Comparison of ENCODE assay signal across 8 cellular contexts in the genomic region with DNA sequence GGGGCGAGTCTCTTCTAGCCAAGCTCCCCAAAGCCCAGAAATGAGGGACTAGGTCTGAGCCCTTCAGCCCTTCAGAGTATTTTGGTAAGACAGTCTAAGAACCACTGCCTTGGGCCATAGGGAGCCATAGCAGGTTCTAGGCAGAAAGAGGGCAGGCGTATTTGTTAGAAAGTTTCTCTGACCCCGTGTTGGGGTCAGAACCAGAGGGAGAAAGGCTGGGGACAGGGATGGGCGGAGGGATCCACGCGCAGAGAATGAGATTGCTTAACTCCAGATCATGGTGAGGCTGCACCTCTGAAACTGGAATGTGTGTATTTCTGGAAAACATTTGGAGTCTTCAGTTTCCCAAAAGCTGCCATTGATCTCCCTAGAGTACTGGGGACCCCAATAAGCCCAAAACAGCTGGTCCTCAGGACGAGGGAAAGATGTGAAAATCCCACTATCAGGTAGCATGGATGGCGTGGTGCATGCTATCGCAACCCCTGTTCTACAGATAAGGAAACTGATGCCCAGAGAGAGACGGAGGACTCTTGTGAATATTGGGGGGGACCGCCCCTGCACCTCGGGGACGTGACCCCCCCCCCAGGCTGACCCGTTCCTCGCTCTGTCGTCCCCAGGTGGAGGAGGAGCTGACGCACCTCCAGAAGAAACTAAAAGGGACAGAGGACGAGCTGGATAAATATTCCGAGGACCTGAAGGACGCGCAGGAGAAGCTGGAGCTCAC. TPM values are rescaled to one million over a fixed set of nuclear protein-coding genes. Genes with fewer than 3 reads are reported as not detected.
DNase-seq lines count a peak whose midpoint lies in the region; ATAC-seq, FAIRE-seq and TF ChIP-seq lines count a peak whose summit lies in the region.

No MANE protein-coding gene starts in this region.

- intact Hi-C loops in OCI-LY7 (cut with micrococcal nuclease; ENCODE audit: unreplicated experiment), result loop anchor here (5.0 to 10.0 kb wide), 2 partner anchors 369 to 512 kb away; no protein-coding TSS in a partner anchor
- intact Hi-C loops in endothelial cell of umbilical vein (cut with micrococcal nuclease), result loop anchor here (1.0 to 10.0 kb wide), 4 partner anchors 8 to 825 kb away; a partner anchor contains a TSS

- CTCF ChIA-PET in OCI-LY7 (lab: Charles Lee; ENCODE audit: unreplicated experiment) (interaction anchor here (0.6 kb wide), 3 partner anchors 14 to 1552 kb away, joined by 4 to 7 read pairs (median 7); no protein-coding TSS in a partner anchor), endothelial cell of umbilical vein (lab: Charles Lee) (interaction anchor here (0.9 to 5.2 kb wide), 7 partner anchors 9 to 36 kb away, joined by 3 to 40 read pairs (median 4); a partner anchor contains a TSS)

- peak overlapping the region; percentile 97 for H3K4me2 ChIP-seq in DOHH2 (ENCODE audit: low read length)
- H3K4me2 ChIP-seq in OCI-LY7 (ENCODE audit: low read length), result peak overlapping the region; percentile 97
- peak overlapping the region; percentile 51 for H3K4me2 ChIP-seq in endothelial cell of umbilical vein (ENCODE audit: insufficient read depth, low read length)

- no peak for ATAC-seq in GM19452 (IDR thresholded peaks at IDR 0.05; ENCODE audit: unreplicated experiment)

- H3K79me2 ChIP-seq in DOHH2 (ENCODE audit: control insufficient read depth, low read length), result peaks cover 52% of the 10 kb centered on the region
- H3K79me2 ChIP-seq in OCI-LY7 (ENCODE audit: insufficient read depth, low read depth, low read length), result peaks cover 35% of the 10 kb centered on the region; the same call in 1 of the 2 replicates
- H3K79me2 ChIP-seq in endothelial cell of umbilical vein (ENCODE audit: control insufficient read depth, insufficient read depth, low read length), result peaks cover 45% of the 10 kb centered on the region

- peak overlapping the region; percentile 99 for H3K9ac ChIP-seq in endothelial cell of umbilical vein (replicated peaks; ENCODE audit: extremely low read depth, insufficient read depth, low read length)

- no peaks in the 10 kb centered on the region for H3K27me3 Mint-ChIP-seq in osteocyte (ENCODE audit: unreplicated experiment)

- DNase-seq in OCI-LY7 (ENCODE audit: low spot score) (no peak), endothelial cell of umbilical vein (ENCODE audit: low read depth, low spot score) (no peak), osteocyte (ENCODE audit: extremely low spot score, unreplicated experiment) (no peak), GF-D8 (lab: John Stamatoyannopoulos, UW) (no peak), NCI-H187 treated with DMSO at 0.1 percent for 48 hours (lab: John Stamatoyannopoulos, UW) (no peak), AG20443 (ENCODE audit: low spot score) (no peak)

- BruUV-seq in OCI-LY7 (replicated peaks; lab: Mats Ljungman, UMichigan) (TSS peak; percentile 54), endothelial cell of umbilical vein (replicated peaks; lab: Mats Ljungman, UMichigan) (TSS peak; percentile 21)

- dilution Hi-C loops in endothelial cell of umbilical vein (cut with MboI; ENCODE audit: extremely low pct_ligation_motif_present, low sequenced_read_pairs), result no loop called here

- no peaks in the 10 kb centered on the region for H3K9me2 ChIP-seq in DOHH2 (replicated peaks; ENCODE audit: control insufficient read depth, low read length)
- no peaks in the 10 kb centered on the region for H3K9me2 ChIP-seq in OCI-LY7 (ENCODE audit: insufficient read depth, low read length)

- no peaks in the 10 kb centered on the region for H3K9me3 ChIP-seq in DOHH2 (ENCODE audit: control insufficient read depth, insufficient read depth, low read length)
- H3K9me3 ChIP-seq in OCI-LY7 (ENCODE audit: low read length), result no peaks in the 10 kb centered on the region
- no peaks in the 10 kb centered on the region for H3K9me3 ChIP-seq in endothelial cell of umbilical vein (replicated peaks; ENCODE audit: control insufficient read depth, insufficient read depth, low read length)

- H4K20me1 ChIP-seq in DOHH2 (ENCODE audit: control insufficient read depth, insufficient read depth, low read depth, low read length) (0 out of 2 replicates have a peak, but pooled peaks cover 3% of the 10 kb centered on the region), OCI-LY7 (ENCODE audit: insufficient read depth, low read length) (peaks cover 6% of the 10 kb centered on the region), endothelial cell of umbilical vein (replicated peaks; ENCODE audit: control insufficient read depth, extremely low read depth, insufficient read depth, low read length) (no peaks in the 10 kb centered on the region)

- TF ChIP-seq POLR2A in endothelial cell of umbilical vein (IDR thresholded peaks at IDR 0.05; ENCODE audit: low read depth, low read length), result no peak

- H3K27me3 ChIP-seq in DOHH2 (ENCODE audit: control insufficient read depth, low read length), result no peaks in the 10 kb centered on the region
- H3K27me3 ChIP-seq in endothelial cell of umbilical vein (ENCODE audit: control insufficient read depth in 2 of 2, insufficient read depth in 2 of 2, low read length in 2 of 2), result no peaks in the 10 kb centered on the region

- H2AFZ ChIP-seq in OCI-LY7 (ENCODE audit: low read length), result peak overlapping the region; percentile 40
- H2AFZ ChIP-seq in endothelial cell of umbilical vein (ENCODE audit: low read depth, low read length), result no peak overlapping the region

- H3K9me3 Mint-ChIP-seq in osteocyte (ENCODE audit: unreplicated experiment), result no peaks in the 10 kb centered on the region

- H3K9me1 ChIP-seq in endothelial cell of umbilical vein (replicated peaks; ENCODE audit: control insufficient read depth, extremely low read depth, insufficient read depth, low read length), result no peaks in the 10 kb centered on the region

- H3K4me3 ChIP-seq in DOHH2 (ENCODE audit: low read length), result peak overlapping the region; percentile 95
- peak overlapping the region; percentile 80 for H3K4me3 ChIP-seq in OCI-LY7 (ENCODE audit: low read depth, low read length, poor library complexity, severe bottlenecking)
- peak overlapping the region in 2 of 3 experiments; percentile 95 to 96 for H3K4me3 ChIP-seq in endothelial cell of umbilical vein (replicated peaks in 1 of 3; ENCODE audit: insufficient read depth in 1 of 3, low read depth in 1 of 3, low read length in 3 of 3)

- FAIRE-seq in endothelial cell of umbilical vein (lab: Jason Lieb, UNC), result no peak

- POLR2A ChIA-PET in OCI-LY7 (lab: Charles Lee) (interaction anchor here (0.6 to 1.8 kb wide), 6 partner anchors 11 to 1566 kb away, joined by 3 to 7 read pairs (median 3); a partner anchor contains a TSS), endothelial cell of umbilical vein (lab: Charles Lee) (interaction anchor here (0.6 to 4.6 kb wide), 3 partner anchors 9 to 37 kb away, joined by 4 to 24 read pairs (median 9); no protein-coding TSS in a partner anchor)

- H3K27ac Mint-ChIP-seq in osteocyte (ENCODE audit: unreplicated experiment), result peak overlapping the region; percentile 89

- H3K4me1 Mint-ChIP-seq in osteocyte (ENCODE audit: unreplicated experiment), result peaks cover 45% of the 10 kb centered on the region

- peaks cover 38% of the 10 kb centered on the region for H3F3A ChIP-seq in DOHH2 (ENCODE audit: control insufficient read depth, insufficient read depth)

- H3K27ac ChIP-seq in DOHH2 (ENCODE audit: low read depth, low read length) (peak overlapping the region; percentile 96), OCI-LY7 (ENCODE audit: low read depth, low read length, poor library complexity, severe bottlenecking) (peak overlapping the region; percentile 96), endothelial cell of umbilical vein (ENCODE audit: insufficient read depth, low read depth, low read length) (peak overlapping the region; percentile 69)

- peaks cover 8% of the 10 kb centered on the region for H3K36me3 Mint-ChIP-seq in osteocyte (ENCODE audit: unreplicated experiment)

- peaks cover 65% of the 10 kb centered on the region for H3K4me1 ChIP-seq in DOHH2 (ENCODE audit: control insufficient read depth, low read length)
- peaks cover 61% of the 10 kb centered on the region for H3K4me1 ChIP-seq in OCI-LY7 (ENCODE audit: insufficient read depth, low read length, poor library complexity, severe bottlenecking)
- H3K4me1 ChIP-seq in endothelial cell of umbilical vein (ENCODE audit: control insufficient read depth, extremely low read depth, insufficient read depth, low read length), result peaks cover 41% of the 10 kb centered on the region

- H3K4me3 Mint-ChIP-seq in osteocyte (ENCODE audit: unreplicated experiment), result peak overlapping the region; percentile 74

- H3K36me3 ChIP-seq in DOHH2 (ENCODE audit: control insufficient read depth, low read length) (peaks cover 31% of the 10 kb centered on the region), OCI-LY7 (ENCODE audit: insufficient read depth, low read length) (peaks cover 5% of the 10 kb centered on the region; the same call in 1 of the 2 replicates), endothelial cell of umbilical vein (ENCODE audit: control insufficient read depth in 2 of 2, extremely low read depth in 1 of 2, insufficient read depth in 2 of 2, low read length in 2 of 2) (peaks cover 0 to 3% of the 10 kb centered on the region in 2 experiments)

- no peak for TF ChIP-seq CTCF in DOHH2 (IDR thresholded peaks at IDR 0.05; ENCODE audit: low read depth, low read length, poor library complexity, severe bottlenecking)
- no peak for TF ChIP-seq CTCF in OCI-LY7 (conservative IDR thresholded peaks at IDR 0.05; ENCODE audit: low read length)
- TF ChIP-seq CTCF in endothelial cell of umbilical vein (IDR thresholded peaks at IDR 0.05; ENCODE audit: extremely low read depth in 1 of 2, insufficient read depth in 1 of 2, low read depth in 1 of 2, low read length in 2 of 2), result no peak
- TF ChIP-seq CTCF in osteocyte (IDR thresholded peaks at IDR 0.05), result no peak

RNA-seq across cellular contexts. Expression of a gene that starts 0.7 kb away (rescaled TPM):
- 111 and 134 TPM in 2 replicates for total RNA-seq in OCI-LY7 (2014; rRNA removed; shearing (Covaris generic))
- total RNA-seq in OCI-LY7 (2022) (98.1 and 108 TPM in 2 replicates), endothelial cell of umbilical vein (875 and 924 TPM in 2 replicates), osteocyte (663 and 687 TPM in 2 replicates)
- polyA plus RNA-seq in endothelial cell of umbilical vein, result 356 and 430 TPM in 2 replicates
- polyA plus RNA-seq in endothelial cell of umbilical vein (2011; cell fraction: cytosol; rRNA removed), result 649 and 651 TPM in 2 replicates
- polyA plus RNA-seq in endothelial cell of umbilical vein (2011; cell fraction: nucleus; rRNA removed), result 485 and 680 TPM in 2 replicates
- polyA plus RNA-seq in endothelial cell of umbilical vein (2012), result 943 and 960 TPM in 2 replicates
- 357 TPM in 2 replicates for polyA minus RNA-seq in endothelial cell of umbilical vein
- polyA minus RNA-seq in endothelial cell of umbilical vein (2011; cell fraction: cytosol; rRNA and poly(A)+ RNA removed), result 149 TPM
- 220 and 242 TPM in 2 replicates for polyA minus RNA-seq in endothelial cell of umbilical vein (2011; cell fraction: nucleus; rRNA and poly(A)+ RNA removed)

RNA-seq across cellular contexts. Expression of a gene that starts 36.1 kb away (rescaled TPM):
- 64.9 and 69.1 TPM in 2 replicates for total RNA-seq in OCI-LY7 (2014; rRNA removed; shearing (Covaris generic))
- total RNA-seq in OCI-LY7 (2022) (124 and 138 TPM in 2 replicates), endothelial cell of umbilical vein (98.9 and 107 TPM in 2 replicates), osteocyte (55.9 and 61.1 TPM in 2 replicates)
- polyA plus RNA-seq in endothelial cell of umbilical vein, result 62.1 and 81.5 TPM in 2 replicates
- 82.7 and 92.5 TPM in 2 replicates for polyA plus RNA-seq in endothelial cell of umbilical vein (2011; cell fraction: cytosol; rRNA removed)
- polyA plus RNA-seq in endothelial cell of umbilical vein (2011; cell fraction: nucleus; rRNA removed), result 40.7 and 44.4 TPM in 2 replicates
- 97.1 and 112 TPM in 2 replicates for polyA plus RNA-seq in endothelial cell of umbilical vein (2012)
- polyA minus RNA-seq in endothelial cell of umbilical vein, result 128 and 129 TPM in 2 replicates
- polyA minus RNA-seq in endothelial cell of umbilical vein (2011; cell fraction: cytosol; rRNA and poly(A)+ RNA removed), result 108 TPM
- 36.2 and 41.4 TPM in 2 replicates for polyA minus RNA-seq in endothelial cell of umbilical vein (2011; cell fraction: nucleus; rRNA and poly(A)+ RNA removed)
